In genomic region chr2:121705958-121706357, GRCh38 we compare ENCODE assay signal across 23 cellular contexts. TPM values are rescaled to one million over a fixed set of nuclear protein-coding genes. Genes with fewer than 3 reads are reported as not detected.
DNase-seq lines count a peak whose midpoint lies in the region; ATAC-seq and TF ChIP-seq lines count a peak whose summit lies in the region.
"Had no signal": no experiment of that assay in that cellular context is flagged by ENCODE, and none has a peak within 500 bp of the region (broad histone marks: within the 10 kb centered on the region; RNA-seq: fewer than 3 reads in every experiment).

No MANE protein-coding gene starts in this region.

- H3K9me3 Mint-ChIP-seq in Calu3 (ENCODE audit: low read depth, unreplicated experiment): no peaks in the 10 kb centered on the region
- H3K9me3 Mint-ChIP-seq in stimulated activated effector memory CD8-positive, alpha-beta T cell treated with anti-CD3 and anti-CD28 coated beads, Interleukin-12 subunit alpha, Interleukin-12 subunit beta, amount 100 ng/mL, for 72 hours: no peaks in the 10 kb centered on the region
- no peaks in the 10 kb centered on the region for H3K9me3 Mint-ChIP-seq in CD4-positive, alpha-beta T cell
- H3K9me3 Mint-ChIP-seq: CD14-positive monocyte; CD4-positive, alpha-beta memory T cell had no signal

- intact Hi-C loops in Calu3 (cut with micrococcal nuclease; ENCODE audit: unreplicated experiment): no loop called here
- intact Hi-C loops in body of pancreas (cut with DNase I): no loop called here
- intact Hi-C loops in CD4-positive, alpha-beta T cell (cut with DNase I, micrococcal nuclease): no loop called here

- 76 to 91% methylated on average over 4 of the region's 4 CpGs for WGBS in body of pancreas, 2 donors

- TF ChIP-seq POLR2A in body of pancreas (IDR thresholded peaks at IDR 0.05): no peak

- POLR2A ChIA-PET in CD4-positive, alpha-beta T cell (lab: Charles Lee): no interaction called here

- peak overlapping the region; percentile 92 for H3K27ac Mint-ChIP-seq in Calu3 (ENCODE audit: unreplicated experiment)
- peak overlapping the region; percentile 29 for H3K27ac Mint-ChIP-seq in stimulated activated effector memory CD8-positive, alpha-beta T cell treated with anti-CD3 and anti-CD28 coated beads, Interleukin-12 subunit alpha, Interleukin-12 subunit beta, amount 100 ng/mL, for 72 hours
- H3K27ac Mint-ChIP-seq in CD4-positive, alpha-beta T cell: no peak overlapping the region
- H3K27ac Mint-ChIP-seq: CD14-positive monocyte had no signal

- no peaks in the 10 kb centered on the region for H3K27me3 Mint-ChIP-seq in Calu3 (ENCODE audit: unreplicated experiment)
- no peaks in the 10 kb centered on the region for H3K27me3 Mint-ChIP-seq in CD4-positive, alpha-beta T cell
- H3K27me3 Mint-ChIP-seq: CD4-positive, alpha-beta memory T cell had no signal

- peak overlapping the region in 3 of 4 donors; percentile 65 to 88 (median 87) for H3K27ac ChIP-seq in body of pancreas
- no peak overlapping the region for H3K27ac ChIP-seq in CD4-positive, alpha-beta T cell (ENCODE audit: low read depth, low read length)
- H3K27ac ChIP-seq: A549 had no signal

- no peaks in the 10 kb centered on the region for H3K27me3 ChIP-seq in body of pancreas
- H3K27me3 ChIP-seq in CD4-positive, alpha-beta T cell (ENCODE audit: control insufficient read depth, insufficient read depth, low read length): no peaks in the 10 kb centered on the region
- H3K27me3 ChIP-seq: BE2C; BLaER1 treated with 17β-estradiol and CSF1 and Interleukin-3, amounts not matched to agents 10 nM and 100 nM had no signal

- peaks cover 27% of the 10 kb centered on the region for H3K36me3 Mint-ChIP-seq in Calu3 (ENCODE audit: insufficient read depth, unreplicated experiment)
- H3K36me3 Mint-ChIP-seq in stimulated activated effector memory CD8-positive, alpha-beta T cell treated with anti-CD3 and anti-CD28 coated beads, Interleukin-12 subunit alpha, Interleukin-12 subunit beta, amount 100 ng/mL, for 72 hours: no peaks in the 10 kb centered on the region
- no peaks in the 10 kb centered on the region for H3K36me3 Mint-ChIP-seq in CD4-positive, alpha-beta T cell (ENCODE audit: low read depth)
- H3K36me3 Mint-ChIP-seq: CD14-positive monocyte; CD4-positive, alpha-beta memory T cell had no signal

- H3K9me3 ChIP-seq in body of pancreas: no peaks in the 10 kb centered on the region
- H3K9me3 ChIP-seq in CD4-positive, alpha-beta T cell (ENCODE audit: control insufficient read depth, low read length): no peaks in the 10 kb centered on the region
- H3K9me3 ChIP-seq: A549; BE2C; BLaER1 treated with 17β-estradiol and CSF1 and Interleukin-3, amounts not matched to agents 10 nM and 100 nM; HAP-1 had no signal

- no peak overlapping the region for H3K4me3 Mint-ChIP-seq in Calu3 (ENCODE audit: low read depth, unreplicated experiment)
- H3K4me3 Mint-ChIP-seq in stimulated activated effector memory CD8-positive, alpha-beta T cell treated with anti-CD3 and anti-CD28 coated beads, Interleukin-12 subunit alpha, Interleukin-12 subunit beta, amount 100 ng/mL, for 72 hours: no peak overlapping the region
- H3K4me3 Mint-ChIP-seq in CD4-positive, alpha-beta T cell: no peak overlapping the region
- H3K4me3 Mint-ChIP-seq: CD14-positive monocyte; CD4-positive, alpha-beta memory T cell had no signal

- ATAC-seq in body of pancreas (no peak), GM21576 (IDR thresholded peaks at IDR 0.05; ENCODE audit: unreplicated experiment) (no peak)
- no peak for ATAC-seq in stimulated activated effector memory CD8-positive, alpha-beta T cell treated with anti-CD3 and anti-CD28 coated beads, Interleukin-12 subunit alpha, Interleukin-12 subunit beta, amount 100 ng/mL, for 72 hours
- no peak for ATAC-seq in CD4-positive, alpha-beta T cell (ENCODE audit: poor library complexity)
- ATAC-seq: A549, GM12878 had no signal

- DNase-seq in Calu3: no peak
- no peak for DNase-seq in body of pancreas
- DNase-seq in mesenteric fat pad (ENCODE audit: low spot score): peak; percentile 14
- no peak for DNase-seq in stimulated activated effector memory CD8-positive, alpha-beta T cell treated with anti-CD3 and anti-CD28 coated beads, Interleukin-12 subunit alpha, Interleukin-12 subunit beta, amount 100 ng/mL, for 72 hours (ENCODE audit: low spot score in 2 of 2)
- no peak for DNase-seq in CD4-positive, alpha-beta T cell
- DNase-seq in DMS 273 (lab: John Stamatoyannopoulos, UW; ENCODE audit: unreplicated experiment): no peak
- DNase-seq: 8988T; ACHN; AML-193; BE2C; CD4-positive, alpha-beta memory T cell; COR-L47; DMS 273 treated with DMSO at 0.1 percent for 48 hours; DMS79; EL; GDM1; GOT3 had no signal

- H3K4me1 ChIP-seq in body of pancreas: peaks cover 22% of the 10 kb centered on the region
- H3K4me1 ChIP-seq: BE2C had no signal

- CTCF ChIA-PET in Calu3 (lab: Charles Lee): no interaction called here
- CTCF ChIA-PET in CD4-positive, alpha-beta T cell (lab: Charles Lee): no interaction called here

- peaks cover 70% of the 10 kb centered on the region for H3K4me1 Mint-ChIP-seq in Calu3 (ENCODE audit: low read depth, unreplicated experiment)
- peaks cover 17% of the 10 kb centered on the region for H3K4me1 Mint-ChIP-seq in stimulated activated effector memory CD8-positive, alpha-beta T cell treated with anti-CD3 and anti-CD28 coated beads, Interleukin-12 subunit alpha, Interleukin-12 subunit beta, amount 100 ng/mL, for 72 hours
- peaks cover 11% of the 10 kb centered on the region for H3K4me1 Mint-ChIP-seq in CD4-positive, alpha-beta T cell (ENCODE audit: low read depth)

- H3K4me3 ChIP-seq in body of pancreas: no peak overlapping the region
- H3K4me3 ChIP-seq: A549; BLaER1 treated with 17β-estradiol and CSF1 and Interleukin-3, amounts not matched to agents 10 nM and 100 nM; GM12878; HAP-1 had no signal

- no peaks in the 10 kb centered on the region for H3K36me3 ChIP-seq in body of pancreas (replicated peaks in 1 of 2; ENCODE audit: insufficient read depth in 1 of 2, low read depth in 2 of 2)
- H3K36me3 ChIP-seq: BE2C; BLaER1 treated with 17β-estradiol and CSF1 and Interleukin-3, amounts not matched to agents 10 nM and 100 nM; HAP-1 had no signal

- no TSS peak for BruUV-seq in Calu3 (replicated peaks; lab: Mats Ljungman, UMichigan)

- TF ChIP-seq CTCF in Calu3 (IDR thresholded peaks at IDR 0.05; ENCODE audit: unreplicated experiment): no peak
- TF ChIP-seq CTCF in body of pancreas (IDR thresholded peaks at IDR 0.05): no peak
- no peak for TF ChIP-seq CTCF in CD4-positive, alpha-beta T cell (IDR thresholded peaks at IDR 0.05)

RNA-seq across cellular contexts. Expression of gene NIFK, which starts 30.7 kb away (rescaled TPM):
- total RNA-seq in Calu3 (2022): 82.9 and 95.2 TPM in 2 replicates
- 10 to 100 TPM; 20.8 to 26.4 TPM for total RNA-seq in body of pancreas
- 43.6 TPM for total RNA-seq in mesenteric fat pad
- 10 to 100 TPM; 43.6 to 47.7 TPM for total RNA-seq in CD4-positive, alpha-beta T cell

RNA-seq across cellular contexts. Expression of gene TSN, which starts 49.5 kb away (rescaled TPM):
- total RNA-seq in Calu3 (2022) (125 and 142 TPM in 2 replicates), body of pancreas (10 to 100 TPM; 18.2 to 20.8 TPM), mesenteric fat pad (50.1 TPM)
- total RNA-seq in CD4-positive, alpha-beta T cell: 10 to 100 TPM; 49.1 to 50.9 TPM

RNA-seq across cellular contexts. Expression of gene CLASP1, which starts 56.7 kb away (rescaled TPM):
- total RNA-seq in Calu3 (2022): 54.3 and 59.7 TPM in 2 replicates
- 10 to 100 TPM; 28.5 to 44.2 TPM for total RNA-seq in body of pancreas
- 64.4 TPM for total RNA-seq in mesenteric fat pad
- 10 to 100 TPM; 58.0 to 58.5 TPM for total RNA-seq in CD4-positive, alpha-beta T cell
